ENCODE assay signal across 11 cellular contexts in the genomic region with DNA sequence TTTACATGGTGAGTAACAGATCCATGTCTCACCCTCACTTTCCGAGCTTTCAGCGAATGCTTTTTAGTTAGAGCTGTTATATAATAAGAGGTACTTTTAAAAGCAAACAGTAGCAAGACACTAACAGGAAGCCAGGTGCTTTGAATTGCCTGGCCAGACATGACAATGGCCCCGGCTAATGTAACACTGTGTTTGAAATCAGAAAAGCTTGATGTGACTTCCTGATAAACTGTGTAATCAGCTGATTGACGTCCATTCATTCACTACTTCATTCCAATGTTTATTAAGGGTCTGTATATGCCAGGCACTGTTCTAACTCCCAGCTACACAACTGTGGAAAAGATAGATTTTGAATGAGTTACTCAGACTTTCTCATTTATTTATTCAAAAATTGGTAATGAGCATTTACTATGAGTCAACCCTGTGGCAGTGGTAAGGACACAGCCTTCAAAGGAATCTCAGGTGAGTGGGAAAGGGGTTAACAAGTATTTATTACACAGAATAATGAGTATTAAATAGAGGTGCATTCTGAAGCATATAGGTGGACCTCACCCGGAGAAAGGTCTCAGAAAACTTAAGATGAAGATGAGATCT. TPM values are rescaled to one million over a fixed set of nuclear protein-coding genes. Genes with fewer than 3 reads are reported as not detected.
DNase-seq lines count a peak whose midpoint lies in the region; ATAC-seq, FAIRE-seq and TF ChIP-seq lines count a peak whose summit lies in the region.
"Had no signal": no experiment of that assay in that cellular context is flagged by ENCODE, and none has a peak within 500 bp of the region (broad histone marks: within the 10 kb centered on the region; RNA-seq: fewer than 3 reads in every experiment).

No MANE protein-coding gene starts in this region.

- POLR2A ChIA-PET in activated CD4-positive, alpha-beta memory T cell treated with anti-CD3 and anti-CD28 coated beads, Interleukin-2, amount 10 ng/mL, durations not matched to agents 7 days and 5 days (lab: Charles Lee), result no interaction called here

- H3K9me3 Mint-ChIP-seq in activated CD4-positive, alpha-beta memory T cell treated with anti-CD3 and anti-CD28 coated beads, Interleukin-2, amount 10 ng/mL, durations not matched to agents 7 days and 5 days, result no peaks in the 10 kb centered on the region
- H3K9me3 Mint-ChIP-seq: activated naive CD8-positive, alpha-beta T cell treated with anti-CD3 and anti-CD28 coated beads, Interleukin-2, amount 10 ng/mL, durations not matched to agents 7 days and 5 days had no signal

- H3K9me3 ChIP-seq in gastroesophageal sphincter (no peaks in the 10 kb centered on the region), suprapubic skin (no peaks in the 10 kb centered on the region), small intestine (ENCODE audit: control insufficient read depth, low read depth) (no peaks in the 10 kb centered on the region)

- CTCF ChIA-PET in activated CD4-positive, alpha-beta memory T cell treated with anti-CD3 and anti-CD28 coated beads, Interleukin-2, amount 10 ng/mL, durations not matched to agents 7 days and 5 days (lab: Charles Lee), result no interaction called here

- H3K4me1 ChIP-seq in gastroesophageal sphincter, result peaks cover 13 to 85% (median 33%) of the 10 kb centered on the region in 3 donors
- H3K4me1 ChIP-seq in suprapubic skin, result peaks cover 48% of the 10 kb centered on the region
- H3K4me1 ChIP-seq in small intestine (ENCODE audit: control insufficient read depth in 2 of 2, insufficient read depth in 1 of 2, low read depth in 1 of 2, low read length in 1 of 2), result peaks cover 0 to 2% of the 10 kb centered on the region in 2 donors

- TF ChIP-seq CTCF in gastroesophageal sphincter (IDR thresholded peaks at IDR 0.05) (no peak), suprapubic skin (IDR thresholded peaks at IDR 0.05) (no peak)

- no peak for ATAC-seq in gastroesophageal sphincter
- ATAC-seq in HG02642 (IDR thresholded peaks at IDR 0.05; ENCODE audit: poor library complexity, unreplicated experiment), result no peak

- TF ChIP-seq POLR2A in gastroesophageal sphincter (IDR thresholded peaks at IDR 0.05) (no peak), suprapubic skin (IDR thresholded peaks at IDR 0.05) (no peak)

- H3K4me3 ChIP-seq in gastroesophageal sphincter, result no peak overlapping the region
- no peak overlapping the region for H3K4me3 ChIP-seq in suprapubic skin
- H3K4me3 ChIP-seq in small intestine (ENCODE audit: low read depth in 1 of 2, low read length in 2 of 2), result no peak overlapping the region

- no peak overlapping the region for H3K4me3 Mint-ChIP-seq in activated CD4-positive, alpha-beta memory T cell treated with anti-CD3 and anti-CD28 coated beads, Interleukin-2, amount 10 ng/mL, durations not matched to agents 7 days and 5 days
- H3K4me3 Mint-ChIP-seq: activated naive CD8-positive, alpha-beta T cell treated with anti-CD3 and anti-CD28 coated beads, Interleukin-2, amount 10 ng/mL, durations not matched to agents 7 days and 5 days had no signal

- no peaks in the 10 kb centered on the region for H3K27me3 ChIP-seq in gastroesophageal sphincter
- H3K27me3 ChIP-seq in suprapubic skin, result no peaks in the 10 kb centered on the region
- no peaks in the 10 kb centered on the region for H3K27me3 ChIP-seq in small intestine (ENCODE audit: control insufficient read depth in 2 of 2, insufficient read depth in 2 of 2, low read length in 2 of 2)

- DNase-seq in NCI-H1092 (lab: John Stamatoyannopoulos, UW) (peak; percentile 83), NCI-H345 treated with DMSO at 0.1 percent for 48 hours (lab: John Stamatoyannopoulos, UW; ENCODE audit: unreplicated experiment) (peak; percentile 85), suprapubic skin (ENCODE audit: low spot score in 2 of 2) (no peak), small intestine (no peak)
- DNase-seq in activated CD4-positive, alpha-beta memory T cell treated with anti-CD3 and anti-CD28 coated beads, Interleukin-2, amount 10 ng/mL, durations not matched to agents 7 days and 5 days, result no peak
- DNase-seq: activated CD4-positive, alpha-beta T cell treated with anti-CD3 and anti-CD28 coated beads, Interleukin-2, amount 50 U/mL, for 1 hour; activated naive CD8-positive, alpha-beta T cell treated with anti-CD3 and anti-CD28 coated beads, Interleukin-2, amount 10 ng/mL, durations not matched to agents 7 days and 5 days; KG1; SIG-M5 had no signal

- H3K4me1 Mint-ChIP-seq in activated CD4-positive, alpha-beta memory T cell treated with anti-CD3 and anti-CD28 coated beads, Interleukin-2, amount 10 ng/mL, durations not matched to agents 7 days and 5 days, result no peaks in the 10 kb centered on the region
- H3K4me1 Mint-ChIP-seq: activated naive CD8-positive, alpha-beta T cell treated with anti-CD3 and anti-CD28 coated beads, Interleukin-2, amount 10 ng/mL, durations not matched to agents 7 days and 5 days had no signal

- H3K36me3 ChIP-seq in gastroesophageal sphincter, result no peaks in the 10 kb centered on the region
- no peaks in the 10 kb centered on the region for H3K36me3 ChIP-seq in suprapubic skin
- H3K36me3 ChIP-seq in small intestine (ENCODE audit: control insufficient read depth in 2 of 2, insufficient read depth in 2 of 2, low read length in 2 of 2), result no peaks in the 10 kb centered on the region

- 31 to 59% methylated on average over 4 to 5 of the region's 5 CpGs for WGBS in gastroesophageal sphincter (ENCODE audit: low coverage in 1 of 2), 2 donors
- WGBS in suprapubic skin, result 67% methylated on average over 5 of the region's 5 CpGs
- 54 to 61% (median 55%) methylated on average over 5 of the region's 5 CpGs for WGBS in small intestine, 3 donors

- peak overlapping the region; percentile 82 to 91 (median 84) for H3K27ac ChIP-seq in gastroesophageal sphincter
- peak overlapping the region; percentile 55 for H3K27ac ChIP-seq in suprapubic skin
- H3K27ac ChIP-seq in small intestine (ENCODE audit: low read depth in 1 of 2, low read length in 1 of 2), result peak overlapping the region in 1 of 2 donors; percentile 90

- no peak overlapping the region for H3K27ac Mint-ChIP-seq in activated CD4-positive, alpha-beta memory T cell treated with anti-CD3 and anti-CD28 coated beads, Interleukin-2, amount 10 ng/mL, durations not matched to agents 7 days and 5 days
- H3K27ac Mint-ChIP-seq: activated naive CD8-positive, alpha-beta T cell treated with anti-CD3 and anti-CD28 coated beads, Interleukin-2, amount 10 ng/mL, durations not matched to agents 7 days and 5 days had no signal

- H3K36me3 Mint-ChIP-seq in activated CD4-positive, alpha-beta memory T cell treated with anti-CD3 and anti-CD28 coated beads, Interleukin-2, amount 10 ng/mL, durations not matched to agents 7 days and 5 days (ENCODE audit: low read depth), result no peaks in the 10 kb centered on the region
- H3K36me3 Mint-ChIP-seq: activated naive CD8-positive, alpha-beta T cell treated with anti-CD3 and anti-CD28 coated beads, Interleukin-2, amount 10 ng/mL, durations not matched to agents 7 days and 5 days had no signal

- TF ChIP-seq EP300 in gastroesophageal sphincter (IDR thresholded peaks at IDR 0.05), result no peak
- TF ChIP-seq EP300 in suprapubic skin (IDR thresholded peaks at IDR 0.05), result no peak

- no peaks in the 10 kb centered on the region for H3K27me3 Mint-ChIP-seq in activated CD4-positive, alpha-beta memory T cell treated with anti-CD3 and anti-CD28 coated beads, Interleukin-2, amount 10 ng/mL, durations not matched to agents 7 days and 5 days
- H3K27me3 Mint-ChIP-seq: activated naive CD8-positive, alpha-beta T cell treated with anti-CD3 and anti-CD28 coated beads, Interleukin-2, amount 10 ng/mL, durations not matched to agents 7 days and 5 days had no signal

- no peak for FAIRE-seq in small intestine (lab: Jason Lieb, UNC)

RNA-seq across cellular contexts. Expression of a gene that starts 26.6 kb away (rescaled TPM):
- total RNA-seq in gastroesophageal sphincter (100 to 1,000 TPM; 175 to 475 (median 290) TPM), suprapubic skin (10 to 100 TPM; 12.0 to 22.2 (median 16.6) TPM)
- polyA plus RNA-seq in small intestine, result 10 to 100 TPM in 2 of 3 donors, 1 to 10 TPM in 1; 2.2 to 32.0 (median 11.6) TPM
- not detected for total RNA-seq in activated CD4-positive, alpha-beta memory T cell treated with anti-CD3 and anti-CD28 coated beads, Interleukin-2, amount 10 ng/mL, durations not matched to agents 7 days and 5 days
- total RNA-seq: activated naive CD8-positive, alpha-beta T cell treated with anti-CD3 and anti-CD28 coated beads, Interleukin-2, amount 10 ng/mL, durations not matched to agents 7 days and 5 days had no signal

Comparison
In these comparisons a context has a peak if more than half of its experiments do, and no peak if none do; other contexts are left out.
1. DNase-seq: peak in NCI-H1092 (single experiment) and NCI-H345 treated with DMSO at 0.1 percent for 48 hours (single experiment); none in suprapubic skin (0 of 2), small intestine (single experiment) and activated CD4-positive, alpha-beta memory T cell treated with anti-CD3 and anti-CD28 coated beads, Interleukin-2, amount 10 ng/mL, durations not matched to agents 7 days and 5 days (single experiment).
2. RNA of a gene that starts 26.6 kb away (total RNA-seq): 175 to 475 TPM in gastroesophageal sphincter and 12.0 to 22.2 TPM in suprapubic skin; not detected in activated CD4-positive, alpha-beta memory T cell treated with anti-CD3 and anti-CD28 coated beads, Interleukin-2, amount 10 ng/mL, durations not matched to agents 7 days and 5 days; every median in the first group is over 10 times any median in the second.